1 cellular context compared by ENCODE assay signal in the genomic region with DNA sequence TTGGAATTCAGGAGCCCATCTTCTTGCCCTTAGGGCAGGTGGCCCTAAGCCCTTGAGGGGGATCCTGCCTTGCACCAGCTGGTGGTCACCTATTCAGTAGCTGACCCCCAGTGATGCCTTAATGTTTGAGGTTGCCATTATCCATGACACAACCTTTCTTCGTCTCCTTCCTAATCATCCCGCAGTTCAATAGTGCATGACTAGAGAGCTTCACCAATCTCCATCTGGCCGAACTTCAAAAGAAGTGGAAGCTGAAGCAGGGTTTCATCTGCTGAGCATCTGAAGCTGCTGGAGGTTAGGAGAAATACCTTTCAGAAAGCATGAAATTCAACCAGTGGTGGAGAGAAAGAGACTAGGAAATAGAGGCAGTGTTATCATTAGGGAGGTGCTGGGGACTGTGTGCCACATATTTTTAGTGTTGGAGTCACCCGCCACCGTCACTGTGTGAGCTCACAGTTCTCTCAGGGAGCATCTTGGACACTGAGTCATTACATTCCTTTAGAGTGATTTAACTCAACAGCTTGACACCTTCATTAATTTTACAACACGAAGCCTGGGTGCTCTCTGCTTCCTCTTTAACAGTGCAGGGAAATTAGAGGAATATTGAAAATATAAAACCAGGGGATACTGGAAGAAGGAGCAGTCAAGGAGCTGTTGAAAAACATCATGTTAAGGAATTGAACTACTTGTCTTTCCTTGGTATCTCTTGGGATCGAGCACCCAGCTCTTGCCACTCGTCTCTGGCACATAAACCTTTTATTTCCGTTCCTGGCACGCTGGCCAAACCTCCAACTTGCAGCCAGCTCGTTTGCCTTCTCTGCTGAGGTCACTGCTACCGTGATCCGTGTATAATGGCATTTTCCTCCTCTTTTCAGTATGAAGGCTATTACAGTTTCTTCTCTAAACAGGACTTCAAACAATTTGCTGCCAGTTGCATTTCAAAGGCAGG.
TF ChIP-seq lines count a peak whose summit lies in the region.

No MANE protein-coding gene starts in this region.

TF ChIP-seq in HEK293, 187 proteins besides CTCF, POLR2A, EP300 and RAD21 (continued from another document and continues in another):
- peak; percentile 44; the same call in 1 of the 2 replicates for TF ChIP-seq PRDM10 (tag by site-specific recombination; IDR thresholded peaks at IDR 0.05)
- TF ChIP-seq ZNF350 (tag by site-specific recombination; IDR thresholded peaks at IDR 0.05) = no peak
- peak; percentile 41; the same call in 1 of the 2 replicates for TF ChIP-seq SP3 (tag by site-specific recombination; IDR thresholded peaks at IDR 0.05)
- TF ChIP-seq ZNF18 (tag by site-specific recombination; IDR thresholded peaks at IDR 0.05) = no peak
- TF ChIP-seq, protein P1, sequence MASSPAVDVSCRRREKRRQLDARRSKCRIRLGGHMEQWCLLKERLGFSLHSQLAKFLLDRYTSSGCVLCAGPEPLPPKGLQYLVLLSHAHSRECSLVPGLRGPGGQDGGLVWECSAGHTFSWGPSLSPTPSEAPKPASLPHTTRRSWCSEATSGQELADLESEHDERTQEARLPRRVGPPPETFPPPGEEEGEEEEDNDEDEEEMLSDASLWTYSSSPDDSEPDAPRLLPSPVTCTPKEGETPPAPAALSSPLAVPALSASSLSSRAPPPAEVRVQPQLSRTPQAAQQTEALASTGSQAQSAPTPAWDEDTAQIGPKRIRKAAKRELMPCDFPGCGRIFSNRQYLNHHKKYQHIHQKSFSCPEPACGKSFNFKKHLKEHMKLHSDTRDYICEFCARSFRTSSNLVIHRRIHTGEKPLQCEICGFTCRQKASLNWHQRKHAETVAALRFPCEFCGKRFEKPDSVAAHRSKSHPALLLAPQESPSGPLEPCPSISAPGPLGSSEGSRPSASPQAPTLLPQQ (tag by site-specific recombination; IDR thresholded peaks at IDR 0.05) = peak; percentile 73
- TF ChIP-seq IKZF3 (tag by site-specific recombination; IDR thresholded peaks at IDR 0.05) = 0 out of 2 replicates have a peak, but pooled peaks have one; percentile 13
- no peak for TF ChIP-seq FEZF1 (tag by site-specific recombination; IDR thresholded peaks at IDR 0.05)
- TF ChIP-seq ZBTB26 (tag by site-specific recombination; optimal IDR thresholded peaks at IDR 0.05) = no peak
- peak; percentile 92 for TF ChIP-seq ZBTB21 (tag by site-specific recombination; IDR thresholded peaks at IDR 0.05)
- peak; percentile 73 for TF ChIP-seq ZFP69B (tag by site-specific recombination; IDR thresholded peaks at IDR 0.05)
- TF ChIP-seq ZNF791 (tag by site-specific recombination; IDR thresholded peaks at IDR 0.05) = no peak
- peak; percentile 99 for TF ChIP-seq ZNF629 (tag by site-specific recombination; IDR thresholded peaks at IDR 0.05)
- TF ChIP-seq ZNF202 (tag by site-specific recombination; IDR thresholded peaks at IDR 0.05; ENCODE audit: borderline replicate concordance) = no peak
- TF ChIP-seq KLF8 (tag by site-specific recombination; IDR thresholded peaks at IDR 0.05) = peak; percentile 44; the same call in 1 of the 2 replicates
- TF ChIP-seq ZNF10 (tag by site-specific recombination; IDR thresholded peaks at IDR 0.05) = peak; percentile 58; the same call in 1 of the 2 replicates
- TF ChIP-seq ZNF391 (tag by site-specific recombination; IDR thresholded peaks at IDR 0.05; ENCODE audit: borderline replicate concordance, low read depth) = peak; percentile 88; the same call in 1 of the 2 replicates
- TF ChIP-seq HOXD13 (CRISPR knock-in tag; IDR thresholded peaks at IDR 0.05; ENCODE audit: borderline replicate concordance) = peak; percentile 8; the same call in 1 of the 2 replicates
- TF ChIP-seq ZNF366 (tag by site-specific recombination; conservative IDR thresholded peaks at IDR 0.05) = peak; percentile 89
- 0 out of 2 replicates have a peak, but pooled peaks have one; percentile 37 for TF ChIP-seq ZXDB (tag by site-specific recombination; IDR thresholded peaks at IDR 0.05)
- TF ChIP-seq ZBTB17 (tag by site-specific recombination; IDR thresholded peaks at IDR 0.05) = peak; percentile 53
- TF ChIP-seq ZNF600 (tag by site-specific recombination; IDR thresholded peaks at IDR 0.05) = peak; percentile 71
- TF ChIP-seq, protein P2, sequence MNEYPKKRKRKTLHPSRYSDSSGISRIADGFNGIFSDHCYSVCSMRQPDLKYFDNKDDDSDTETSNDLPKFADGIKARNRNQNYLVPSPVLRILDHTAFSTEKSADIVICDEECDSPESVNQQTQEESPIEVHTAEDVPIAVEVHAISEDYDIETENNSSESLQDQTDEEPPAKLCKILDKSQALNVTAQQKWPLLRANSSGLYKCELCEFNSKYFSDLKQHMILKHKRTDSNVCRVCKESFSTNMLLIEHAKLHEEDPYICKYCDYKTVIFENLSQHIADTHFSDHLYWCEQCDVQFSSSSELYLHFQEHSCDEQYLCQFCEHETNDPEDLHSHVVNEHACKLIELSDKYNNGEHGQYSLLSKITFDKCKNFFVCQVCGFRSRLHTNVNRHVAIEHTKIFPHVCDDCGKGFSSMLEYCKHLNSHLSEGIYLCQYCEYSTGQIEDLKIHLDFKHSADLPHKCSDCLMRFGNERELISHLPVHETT (tag by site-specific recombination; IDR thresholded peaks at IDR 0.05) = peak; percentile 91
- TF ChIP-seq ZNF48 (tag by site-specific recombination; IDR thresholded peaks at IDR 0.05) = no peak
- TF ChIP-seq WT1 (tag by site-specific recombination; IDR thresholded peaks at IDR 0.05) = peak; percentile 68; the same call in 1 of the 2 replicates
- TF ChIP-seq BCL11A (tag by site-specific recombination; IDR thresholded peaks at IDR 0.05; ENCODE audit: low read depth) = peak; percentile 94
- peak; percentile 81; the same call in 1 of the 2 replicates for TF ChIP-seq TSHZ1 (tag by site-specific recombination; IDR thresholded peaks at IDR 0.05; ENCODE audit: borderline replicate concordance)
- 0 out of 2 replicates have a peak, but pooled peaks have one; percentile 64 for TF ChIP-seq ZSCAN23 (tag by site-specific recombination; IDR thresholded peaks at IDR 0.05)
- TF ChIP-seq ZNF335 (tag by site-specific recombination; conservative IDR thresholded peaks at IDR 0.05) = peak; percentile 23; the same call in 1 of the 2 replicates
- peak; percentile 95 for TF ChIP-seq ZEB2 (tag by site-specific recombination; IDR thresholded peaks at IDR 0.05)
- peak; percentile 81; the same call in 1 of the 2 replicates for TF ChIP-seq ZNF394 (tag by site-specific recombination; IDR thresholded peaks at IDR 0.05; ENCODE audit: borderline replicate concordance)
- TF ChIP-seq OSR2 (tag by site-specific recombination; IDR thresholded peaks at IDR 0.05) = peak; percentile 75
- TF ChIP-seq KLF1 (tag by site-specific recombination; IDR thresholded peaks at IDR 0.05) = 0 out of 2 replicates have a peak, but pooled peaks have one; percentile 19
- TF ChIP-seq ZFP3 (tag by site-specific recombination; IDR thresholded peaks at IDR 0.05; ENCODE audit: low read depth) = no peak
- TF ChIP-seq, protein P3, sequence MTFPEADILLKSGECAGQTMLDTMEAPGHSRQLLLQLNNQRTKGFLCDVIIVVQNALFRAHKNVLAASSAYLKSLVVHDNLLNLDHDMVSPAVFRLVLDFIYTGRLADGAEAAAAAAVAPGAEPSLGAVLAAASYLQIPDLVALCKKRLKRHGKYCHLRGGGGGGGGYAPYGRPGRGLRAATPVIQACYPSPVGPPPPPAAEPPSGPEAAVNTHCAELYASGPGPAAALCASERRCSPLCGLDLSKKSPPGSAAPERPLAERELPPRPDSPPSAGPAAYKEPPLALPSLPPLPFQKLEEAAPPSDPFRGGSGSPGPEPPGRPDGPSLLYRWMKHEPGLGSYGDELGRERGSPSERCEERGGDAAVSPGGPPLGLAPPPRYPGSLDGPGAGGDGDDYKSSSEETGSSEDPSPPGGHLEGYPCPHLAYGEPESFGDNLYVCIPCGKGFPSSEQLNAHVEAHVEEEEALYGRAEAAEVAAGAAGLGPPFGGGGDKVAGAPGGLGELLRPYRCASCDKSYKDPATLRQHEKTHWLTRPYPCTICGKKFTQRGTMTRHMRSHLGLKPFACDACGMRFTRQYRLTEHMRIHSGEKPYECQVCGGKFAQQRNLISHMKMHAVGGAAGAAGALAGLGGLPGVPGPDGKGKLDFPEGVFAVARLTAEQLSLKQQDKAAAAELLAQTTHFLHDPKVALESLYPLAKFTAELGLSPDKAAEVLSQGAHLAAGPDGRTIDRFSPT (tag by site-specific recombination; IDR thresholded peaks at IDR 0.05) = peak; percentile 91
- TF ChIP-seq GLIS1 (tag by site-specific recombination; IDR thresholded peaks at IDR 0.05) = peak; percentile 78
- TF ChIP-seq ZNF24 (tag by site-specific recombination; IDR thresholded peaks at IDR 0.05) = peak; percentile 87
- no peak for TF ChIP-seq ZNF561 (tag by site-specific recombination; IDR thresholded peaks at IDR 0.05; ENCODE audit: borderline replicate concordance)
- 0 out of 2 replicates have a peak, but pooled peaks have one; percentile 69 for TF ChIP-seq ZNF184 (tag by site-specific recombination; IDR thresholded peaks at IDR 0.05)
- TF ChIP-seq OVOL3 (tag by site-specific recombination; IDR thresholded peaks at IDR 0.05) = no peak
- TF ChIP-seq ZBTB48 (tag by site-specific recombination; IDR thresholded peaks at IDR 0.05) = peak; percentile 82
- TF ChIP-seq ZNF704 (tag by site-specific recombination; IDR thresholded peaks at IDR 0.05) = no peak
